ENCODE assay signal across 1 cellular context in genomic region chr17:18183334-18184142, GRCh38.
TF ChIP-seq lines count a peak whose summit lies in the region.

Gene ALKBH5, plus strand, starts transcription at chr17:18183828. Its CDS starts 416 bp downstream, at chr17:18184244.

TF ChIP-seq in WTC11, 78 proteins besides CTCF, POLR2A, EP300 and RAD21 (continued from another document):
- 0 out of 2 replicates have a peak, but pooled peaks have one; percentile 72 for TF ChIP-seq AFF4 (CRISPR knock-in tag; IDR thresholded peaks at IDR 0.05; ENCODE audit: borderline replicate concordance)
- no peak for TF ChIP-seq JAZF1 (CRISPR knock-in tag; IDR thresholded peaks at IDR 0.05)
- no peak for TF ChIP-seq NFATC4 (CRISPR knock-in tag; IDR thresholded peaks at IDR 0.05)
- TF ChIP-seq USF2 (CRISPR knock-in tag; IDR thresholded peaks at IDR 0.05): peak; percentile 43; the same call in 1 of the 2 replicates
- peak; percentile 21; the same call in 1 of the 2 replicates for TF ChIP-seq CREM (CRISPR knock-in tag; IDR thresholded peaks at IDR 0.05)
TF ChIP-seq in WTC11: peak in this region for 16.
